1 cellular context compared by ENCODE assay signal in genomic region chr18:7082666-7083065, GRCh38.
TF ChIP-seq lines count a peak whose summit lies in the region.

No MANE protein-coding gene starts in this region.

TF ChIP-seq in H1, 55 proteins besides CTCF, POLR2A, EP300 and RAD21:
- TF ChIP-seq SIX5 (IDR thresholded peaks at IDR 0.05; ENCODE audit: low read depth, low read length), result no peak
- TF ChIP-seq, protein P1, sequence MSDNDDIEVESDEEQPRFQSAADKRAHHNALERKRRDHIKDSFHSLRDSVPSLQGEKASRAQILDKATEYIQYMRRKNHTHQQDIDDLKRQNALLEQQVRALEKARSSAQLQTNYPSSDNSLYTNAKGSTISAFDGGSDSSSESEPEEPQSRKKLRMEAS (IDR thresholded peaks at IDR 0.05), result no peak
- TF ChIP-seq GTF2F1 (IDR thresholded peaks at IDR 0.05; ENCODE audit: borderline replicate concordance, low read depth, low read length), result no peak
- TF ChIP-seq KDM1A (IDR thresholded peaks at IDR 0.05; ENCODE audit: borderline replicate concordance, low read length), result no peak
- no peak for TF ChIP-seq HDAC6 (IDR thresholded peaks at IDR 0.05; ENCODE audit: low read depth, low read length)
- TF ChIP-seq SAP30 (IDR thresholded peaks at IDR 0.05; ENCODE audit: insufficient read depth, insufficient replicate concordance, low read length), result no peak
- TF ChIP-seq GABPA (IDR thresholded peaks at IDR 0.05; ENCODE audit: borderline replicate concordance, insufficient read depth, low read length), result no peak
- no peak for TF ChIP-seq RFX5 (IDR thresholded peaks at IDR 0.05; ENCODE audit: borderline replicate concordance, low read depth, low read length)
- TF ChIP-seq CTBP2 (IDR thresholded peaks at IDR 0.05; ENCODE audit: borderline replicate concordance, insufficient read depth, insufficient read length, low read length), result no peak
- TF ChIP-seq FOSL1 (IDR thresholded peaks at IDR 0.05; ENCODE audit: insufficient read depth, low read depth, low read length), result no peak
